ENCODE assay signal across 26 cellular contexts in the genomic region with DNA sequence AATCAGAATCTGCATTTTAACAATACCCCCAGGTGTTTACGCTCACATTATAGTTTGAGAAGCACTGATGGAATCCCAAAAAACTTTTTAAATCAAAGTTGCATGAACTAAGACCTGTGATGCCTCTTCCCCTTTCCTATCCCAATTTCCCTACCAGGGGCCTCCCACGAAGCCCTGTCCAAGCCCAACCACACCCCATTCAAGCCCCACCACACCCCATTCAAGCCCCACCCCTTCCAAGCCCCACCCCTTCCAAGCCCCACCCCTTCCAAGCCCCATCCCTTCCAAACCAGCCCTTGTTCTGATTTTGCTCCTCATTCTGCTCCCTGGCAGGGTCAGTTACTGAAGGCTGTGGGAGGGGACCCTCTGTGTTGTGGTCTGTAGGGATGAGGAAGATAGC. TPM values are rescaled to one million over a fixed set of nuclear protein-coding genes. Genes with fewer than 3 reads are reported as not detected.
"Had no signal": no experiment of that assay in that cellular context is flagged by ENCODE, and none has a peak within 500 bp of the region (broad histone marks: within the 10 kb centered on the region; RNA-seq: fewer than 3 reads in every experiment).

No MANE protein-coding gene starts in this region.

- H3K9me3 ChIP-seq: colonic mucosa, esophagus squamous epithelium, gastrocnemius medialis, testis had no signal

- ATAC-seq: activated CD4-positive, alpha-beta T cell treated with anti-CD3 and anti-CD28 coated beads for 36 hours; gastrocnemius medialis; sciatic nerve had no signal

- H3K4me2 ChIP-seq: smooth muscle cell had no signal

- H3K36me3 ChIP-seq: colonic mucosa, esophagus squamous epithelium, gastrocnemius medialis had no signal

- H3K27me3 ChIP-seq: colonic mucosa, dorsolateral prefrontal cortex, esophagus squamous epithelium, gastrocnemius medialis, testis had no signal

- H3K27ac ChIP-seq: colonic mucosa, dorsolateral prefrontal cortex, testis had no signal

- H3K4me3 Mint-ChIP-seq: activated B cell treated with CpG ODN at 0.5 μM for 24 hours; activated CD4-positive, alpha-beta T cell treated with anti-CD3 and anti-CD28 coated beads for 36 hours; activated naive CD8-positive, alpha-beta T cell treated with anti-CD3 and anti-CD28 coated beads for 36 hours; activated T-cell treated with anti-CD3 and anti-CD28 coated beads, Interleukin-2, amount 50 U/mL, for 24 hours; central memory CD8-positive, alpha-beta T cell; naive B cell had no signal

- H3K4me1 Mint-ChIP-seq: activated B cell treated with CpG ODN at 0.5 μM for 24 hours; activated CD4-positive, alpha-beta T cell treated with anti-CD3 and anti-CD28 coated beads for 36 hours; activated naive CD8-positive, alpha-beta T cell treated with anti-CD3 and anti-CD28 coated beads for 36 hours; central memory CD8-positive, alpha-beta T cell; naive B cell had no signal

- H3K36me3 Mint-ChIP-seq: activated naive CD8-positive, alpha-beta T cell treated with anti-CD3 and anti-CD28 coated beads for 36 hours; naive B cell had no signal

- DNase-seq: activated B cell treated with CpG ODN at 0.5 μM for 24 hours; activated CD4-positive, alpha-beta T cell treated with anti-CD3 and anti-CD28 coated beads for 36 hours; activated CD4-positive, alpha-beta T cell treated with anti-CD3 and anti-CD28 coated beads, Interleukin-2, amount 50 U/mL, for 4 hours; activated CD8-positive, alpha-beta memory T cell treated with anti-CD3 and anti-CD28 coated beads for 24 hours; activated CD8-positive, alpha-beta memory T cell treated with anti-CD3 and anti-CD28 coated beads, Interleukin-2, amount 50 U/mL, for 4 hours; activated naive CD4-positive, alpha-beta T cell; activated naive CD8-positive, alpha-beta T cell treated with anti-CD3 and anti-CD28 coated beads for 36 hours; activated T-cell treated with anti-CD3 and anti-CD28 coated beads, Interleukin-2, amount 50 U/mL, for 24 hours; colonic mucosa; dorsolateral prefrontal cortex; esophagus squamous epithelium; gastrocnemius medialis; hippocampal formation; mesendoderm; naive B cell; nucleus accumbens; stimulated activated CD4-positive, alpha-beta T cell treated with anti-CD3 and anti-CD28 coated beads, Interleukin-15, amount 100 ng/mL, for 24 hours; stimulated activated CD4-positive, alpha-beta T cell treated with anti-CD3 and anti-CD28 coated beads, Interleukin-2, amount 100 ng/mL, for 48 hours; stimulated activated naive CD4-positive, alpha-beta T cell; testis; trophoblast cell had no signal

- H3K27me3 Mint-ChIP-seq: activated B cell treated with CpG ODN at 0.5 μM for 24 hours; activated CD4-positive, alpha-beta T cell treated with anti-CD3 and anti-CD28 coated beads for 36 hours; activated naive CD8-positive, alpha-beta T cell treated with anti-CD3 and anti-CD28 coated beads for 36 hours; activated T-cell treated with anti-CD3 and anti-CD28 coated beads, Interleukin-2, amount 50 U/mL, for 24 hours had no signal

- H3K27ac Mint-ChIP-seq: activated B cell treated with CpG ODN at 0.5 μM for 24 hours; activated CD4-positive, alpha-beta T cell treated with anti-CD3 and anti-CD28 coated beads for 36 hours; activated naive CD8-positive, alpha-beta T cell treated with anti-CD3 and anti-CD28 coated beads for 36 hours; activated T-cell treated with anti-CD3 and anti-CD28 coated beads, Interleukin-2, amount 50 U/mL, for 24 hours; activated T-helper 2 cell treated with anti-CD3 and anti-CD28 coated beads, Interferon-gamma antibody, Interleukin-2, Interleukin-4, amounts not matched to agents 10 μg/mL and 5 μg/mL and 100 μg/mL, durations not matched to agents 14 hours and 24 hours and 36 hours; naive B cell had no signal

- H3K9me3 Mint-ChIP-seq: activated B cell treated with CpG ODN at 0.5 μM for 24 hours; activated naive CD8-positive, alpha-beta T cell treated with anti-CD3 and anti-CD28 coated beads for 36 hours; activated T-cell treated with anti-CD3 and anti-CD28 coated beads, Interleukin-2, amount 50 U/mL, for 24 hours; activated T-helper 2 cell treated with anti-CD3 and anti-CD28 coated beads, Interferon-gamma antibody, Interleukin-2, Interleukin-4, amounts not matched to agents 10 μg/mL and 5 μg/mL and 100 μg/mL, durations not matched to agents 14 hours and 24 hours and 36 hours; central memory CD8-positive, alpha-beta T cell; naive B cell had no signal

- H3K4me3 ChIP-seq: colonic mucosa, dorsolateral prefrontal cortex, esophagus squamous epithelium, gastrocnemius medialis, smooth muscle cell, testis had no signal

RNA-seq across cellular contexts. Expression of a gene that starts 9.8 kb away (rescaled TPM):
- total RNA-seq: activated T-helper 2 cell treated with anti-CD3 and anti-CD28 coated beads, Interferon-gamma antibody, Interleukin-2, Interleukin-4, amounts not matched to agents 10 μg/mL and 5 μg/mL and 100 μg/mL, durations not matched to agents 14 hours and 24 hours and 36 hours; T-helper 2 cell treated with Interferon-gamma antibody and Interleukin-4, amounts not matched to agents 100 ng/mL and 5 ng/mL, for 36 hours had no signal
